ENCODE assay signal across 9 cellular contexts in genomic region chr22:26658161-26658560, GRCh38. TPM values are rescaled to one million over a fixed set of nuclear protein-coding genes. Genes with fewer than 3 reads are reported as not detected.
DNase-seq lines count a peak whose midpoint lies in the region; ATAC-seq and TF ChIP-seq lines count a peak whose summit lies in the region.
"Had no signal": no experiment of that assay in that cellular context is flagged by ENCODE, and none has a peak within 500 bp of the region (broad histone marks: within the 10 kb centered on the region; RNA-seq: fewer than 3 reads in every experiment).

No MANE protein-coding gene starts in this region.

- H3K9me3 ChIP-seq in colonic mucosa (no peaks in the 10 kb centered on the region), neutrophil (no peaks in the 10 kb centered on the region)

- H3K27me3 ChIP-seq in colonic mucosa (peaks cover 24% of the 10 kb centered on the region), neutrophil (peaks cover 22% of the 10 kb centered on the region)

- intact Hi-C loops in colonic mucosa (cut with DNase I): no loop called here

- H3K4me1 ChIP-seq in colonic mucosa (peaks cover 7% of the 10 kb centered on the region), neutrophil (ENCODE audit: control insufficient read depth in 1 of 2, insufficient read depth in 1 of 2, low read depth in 1 of 2, low read length in 1 of 2) (peaks cover 59 to 60% of the 10 kb centered on the region in 2 experiments)

- DNase-seq in NAMALWA (ENCODE audit: low spot score) (peak; percentile 29), colonic mucosa (no peak), MV-4-11 (lab: John Stamatoyannopoulos, UW) (no peak)

- no peaks in the 10 kb centered on the region for H3K36me3 ChIP-seq in colonic mucosa
- H3K36me3 ChIP-seq in neutrophil: no peaks in the 10 kb centered on the region

- H3K9ac ChIP-seq in colonic mucosa (ENCODE audit: low read depth in 2 of 2, low read length in 2 of 2): peak overlapping the region in 1 of 2 donors; percentile 12

- TF ChIP-seq CTCF in colonic mucosa (IDR thresholded peaks at IDR 0.05) (no peak), neutrophil (IDR thresholded peaks at IDR 0.05) (no peak)

- H3K4me3 ChIP-seq in GM08714 (ENCODE audit: low read length) (peak overlapping the region; percentile 29; the same call in 1 of the 2 replicates), colonic mucosa (peak overlapping the region; percentile 33), neutrophil (ENCODE audit: low read depth in 1 of 2, low read length in 1 of 2) (peak overlapping the region; percentile 65 to 68)

- H3K27ac ChIP-seq in colonic mucosa (no peak overlapping the region), neutrophil (peak overlapping the region; percentile 67)

- ATAC-seq in HG03565 (IDR thresholded peaks at IDR 0.05; ENCODE audit: unreplicated experiment) (no peak), GM19397 (IDR thresholded peaks at IDR 0.05; ENCODE audit: unreplicated experiment) (no peak), HG02763 (IDR thresholded peaks at IDR 0.05; ENCODE audit: unreplicated experiment) (no peak)

RNA-seq across cellular contexts. Expression of gene MIAT, which starts 0.8 kb away (rescaled TPM):
- 1 to 10 TPM; 1.5 to 1.8 TPM for total RNA-seq in colonic mucosa

RNA-seq across cellular contexts. Expression of gene CRYBA4, which starts 36.4 kb away (rescaled TPM):
- total RNA-seq in colonic mucosa: under 1 TPM in 1 of 2 donors, not detected in 1; 0.47 TPM

RNA-seq across cellular contexts. Expression of gene CRYBB1, which starts 40.3 kb away (rescaled TPM):
- under 1 TPM in 1 of 2 donors, not detected in 1; 0.32 TPM for total RNA-seq in colonic mucosa
- total RNA-seq: T-helper 1 cell treated with Interleukin-12 subunit alpha and Interleukin-12 subunit beta and Interleukin-4 antibody, amounts not matched to agents 30 ng/mL and 1 ng/mL, for 36 hours had no signal
